ENCODE assay signal across 14 cellular contexts in the genomic region with DNA sequence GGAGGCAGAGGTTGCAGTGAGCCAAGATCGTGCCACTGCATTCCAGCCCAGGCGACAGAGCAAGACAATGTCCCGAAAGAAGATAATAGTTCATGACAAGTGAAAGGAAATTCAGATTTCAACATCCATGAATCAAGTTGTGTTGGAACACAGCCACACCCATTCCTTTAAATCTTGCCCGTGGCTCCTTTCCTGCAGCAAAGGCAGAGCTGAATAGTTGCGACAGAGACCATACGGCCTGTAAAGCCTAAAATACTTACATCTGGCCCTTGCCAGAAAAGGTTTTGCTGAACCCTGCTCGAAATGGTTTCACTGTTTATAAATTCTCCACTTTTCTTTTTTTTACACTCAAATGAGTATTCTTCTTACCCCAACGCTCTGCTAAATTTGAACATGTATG. TPM values are rescaled to one million over a fixed set of nuclear protein-coding genes. Genes with fewer than 3 reads are reported as not detected.
DNase-seq lines count a peak whose midpoint lies in the region; ATAC-seq, FAIRE-seq and TF ChIP-seq lines count a peak whose summit lies in the region.
"Had no signal": no experiment of that assay in that cellular context is flagged by ENCODE, and none has a peak within 500 bp of the region (broad histone marks: within the 10 kb centered on the region; RNA-seq: fewer than 3 reads in every experiment).

No MANE protein-coding gene starts in this region.

- H3K4me1 ChIP-seq in IMR-90 (ENCODE audit: control insufficient read depth, insufficient read depth, low read length) (no peaks in the 10 kb centered on the region), keratinocyte (ENCODE audit: control insufficient read depth, extremely low read depth, insufficient read depth, low read length) (peaks cover 10% of the 10 kb centered on the region), OCI-LY7 (ENCODE audit: insufficient read depth, low read length, poor library complexity, severe bottlenecking) (peaks cover 8% of the 10 kb centered on the region)

- no peak overlapping the region for H2AK9ac ChIP-seq in IMR-90 (replicated peaks; ENCODE audit: low read depth, low read length, poor library complexity)

- DNase-seq in AG08396 (ENCODE audit: low spot score), result peak; percentile 16
- peak; percentile 33 for DNase-seq in IMR-90
- DNase-seq in amniotic epithelial cell (ENCODE audit: low read depth), result peak; percentile 61
- DNase-seq in keratinocyte (ENCODE audit: low read depth, low spot score), result no peak
- no peak for DNase-seq in OCI-LY7 (ENCODE audit: low spot score)
- DNase-seq in natural killer cell, result no peak
- DNase-seq in progenitor cell of endocrine pancreas (ENCODE audit: low spot score, unreplicated experiment), result no peak
- DNase-seq in occipital lobe (lab: John Stamatoyannopoulos, UW), result no peak
- DNase-seq: BE2C; GF-D8; stimulated activated CD8-positive, alpha-beta memory T cell treated with anti-CD3 and anti-CD28 coated beads, Interleukin-4, amount 100 ng/mL, for 48 hours had no signal

- H3K4me1 Mint-ChIP-seq in natural killer cell, result peaks cover 4 to 5% of the 10 kb centered on the region in 2 donors
- H3K4me1 Mint-ChIP-seq in progenitor cell of endocrine pancreas (ENCODE audit: low read depth), result no peaks in the 10 kb centered on the region

- H3K9me3 ChIP-seq in IMR-90 (ENCODE audit: control insufficient read depth, insufficient read depth, low read length) (no peaks in the 10 kb centered on the region), keratinocyte (ENCODE audit: control insufficient read depth, low read depth, low read length) (no peaks in the 10 kb centered on the region), OCI-LY7 (ENCODE audit: low read length) (no peaks in the 10 kb centered on the region)
- H3K9me3 ChIP-seq: BE2C, neutrophil had no signal

- TF ChIP-seq POLR2A in IMR-90 (IDR thresholded peaks at IDR 0.05; ENCODE audit: low read depth, low read length), result no peak

- no peak overlapping the region for H4K91ac ChIP-seq in IMR-90 (ENCODE audit: insufficient read depth, low read depth, low read length)

- dilution Hi-C loops in IMR-90 (cut with HindIII; ENCODE audit: low sequenced_read_pairs, unreplicated experiment), result no loop called here
- dilution Hi-C loops in keratinocyte (cut with MboI; ENCODE audit: extremely low pct_ligation_motif_present, low sequenced_read_pairs), result no loop called here

- TF ChIP-seq CTCF in IMR-90 (conservative IDR thresholded peaks at IDR 0.05; ENCODE audit: low read depth, low read length) (no peak), keratinocyte (optimal IDR thresholded peaks at IDR 0.05 in 1 of 3, IDR thresholded peaks at IDR 0.05 in 1 of 3, conservative IDR thresholded peaks at IDR 0.05 in 1 of 3; ENCODE audit: extremely low read depth in 1 of 3, insufficient read depth in 2 of 3, low read length in 3 of 3) (no peak), OCI-LY7 (conservative IDR thresholded peaks at IDR 0.05; ENCODE audit: low read length) (no peak), natural killer cell (IDR thresholded peaks at IDR 0.05) (no peak), progenitor cell of endocrine pancreas (IDR thresholded peaks at IDR 0.05; ENCODE audit: unreplicated experiment) (no peak)

- H3K23ac ChIP-seq in IMR-90 (ENCODE audit: low read depth, low read length), result no peak overlapping the region

- H3K79me2 ChIP-seq in keratinocyte (ENCODE audit: control insufficient read depth, insufficient read depth, low read length), result no peaks in the 10 kb centered on the region
- no peaks in the 10 kb centered on the region for H3K79me2 ChIP-seq in OCI-LY7 (ENCODE audit: insufficient read depth, low read depth, low read length)

- H3K4me3 Mint-ChIP-seq in natural killer cell, result no peak overlapping the region
- H3K4me3 Mint-ChIP-seq in progenitor cell of endocrine pancreas (ENCODE audit: low read depth), result no peak overlapping the region

- BruUV-seq in IMR-90 (replicated peaks; lab: Mats Ljungman, UMichigan) (no TSS peak), OCI-LY7 (replicated peaks; lab: Mats Ljungman, UMichigan) (no TSS peak)

- H2AK5ac ChIP-seq in IMR-90 (ENCODE audit: low read depth, low read length), result no peak overlapping the region

- H3K36me3 ChIP-seq in IMR-90 (ENCODE audit: control insufficient read depth, insufficient read depth, low read length) (no peaks in the 10 kb centered on the region), keratinocyte (ENCODE audit: control insufficient read depth in 2 of 2, extremely low read depth in 1 of 2, insufficient read depth in 2 of 2, low read length in 2 of 2) (no peaks in the 10 kb centered on the region), OCI-LY7 (ENCODE audit: insufficient read depth, low read length) (no peaks in the 10 kb centered on the region)
- H3K36me3 ChIP-seq: BE2C, neutrophil had no signal

- H2BK20ac ChIP-seq in IMR-90 (ENCODE audit: low read depth, low read length), result no peak overlapping the region

- H4K8ac ChIP-seq in IMR-90 (ENCODE audit: low read depth in 2 of 2, low read length in 2 of 2), result no peak overlapping the region

- no peak overlapping the region for H3K18ac ChIP-seq in IMR-90 (ENCODE audit: low read depth, low read length)

- in situ Hi-C loops in IMR-90 (cut with MboI; ENCODE audit: low sequenced_read_pairs), result no loop called here

- no peak overlapping the region for H3K9ac ChIP-seq in IMR-90 (ENCODE audit: low read depth, low read length)
- H3K9ac ChIP-seq in keratinocyte (ENCODE audit: control insufficient read depth, extremely low read depth, insufficient read depth, low read length), result no peak overlapping the region

- H2BK120ac ChIP-seq in IMR-90 (ENCODE audit: low read depth, low read length), result no peak overlapping the region

- no peaks in the 10 kb centered on the region for H3K79me1 ChIP-seq in IMR-90 (ENCODE audit: low read depth in 1 of 2, low read length in 2 of 2)

- H3K27ac Mint-ChIP-seq in natural killer cell, result no peak overlapping the region
- H3K27ac Mint-ChIP-seq in progenitor cell of endocrine pancreas, result no peak overlapping the region

- H2BK5ac ChIP-seq in IMR-90 (ENCODE audit: low read depth, low read length, poor library complexity, severe bottlenecking), result no peak overlapping the region

- H3K36me3 Mint-ChIP-seq in natural killer cell (no peaks in the 10 kb centered on the region), progenitor cell of endocrine pancreas (ENCODE audit: insufficient read depth) (no peaks in the 10 kb centered on the region)

- H3K4me2 ChIP-seq in IMR-90 (ENCODE audit: low read depth, low read length) (no peak overlapping the region), keratinocyte (ENCODE audit: control insufficient read depth, extremely low read depth, insufficient read depth, low read depth, low read length) (no peak overlapping the region), OCI-LY7 (ENCODE audit: low read length) (no peak overlapping the region)

- H2BK15ac ChIP-seq in IMR-90 (ENCODE audit: low read depth, low read length), result no peak overlapping the region

- H3K56ac ChIP-seq in IMR-90 (ENCODE audit: extremely low read depth, insufficient read depth, low read length), result no peak overlapping the region

- POLR2A ChIA-PET in IMR-90 (lab: Charles Lee; ENCODE audit: unreplicated experiment), result no interaction called here
- POLR2A ChIA-PET in OCI-LY7 (lab: Charles Lee), result interaction anchor here (0.7 kb wide), 1 partner anchor 27 kb away, joined by 3 read pairs; no protein-coding TSS in a partner anchor

- TF ChIP-seq RAD21 in IMR-90 (IDR thresholded peaks at IDR 0.05; ENCODE audit: low read length), result no peak

- H3K14ac ChIP-seq in IMR-90 (replicated peaks; ENCODE audit: low read depth, low read length), result no peak overlapping the region

- H4K5ac ChIP-seq in IMR-90 (ENCODE audit: low read depth, low read length), result no peak overlapping the region

- no peak overlapping the region for H3K27ac ChIP-seq in IMR-90 (ENCODE audit: insufficient read depth, low read length)
- H3K27ac ChIP-seq in keratinocyte (ENCODE audit: control insufficient read depth, insufficient read depth, low read length), result no peak overlapping the region
- H3K27ac ChIP-seq in OCI-LY7 (ENCODE audit: low read depth, low read length, poor library complexity, severe bottlenecking), result no peak overlapping the region
- H3K27ac ChIP-seq: neutrophil had no signal

- H3K9me1 ChIP-seq in IMR-90 (ENCODE audit: insufficient read depth, low read length), result no peaks in the 10 kb centered on the region
- no peaks in the 10 kb centered on the region for H3K9me1 ChIP-seq in keratinocyte (ENCODE audit: control insufficient read depth, extremely low read depth, insufficient read depth, low read length)

- no peaks in the 10 kb centered on the region for H3K9me2 ChIP-seq in OCI-LY7 (ENCODE audit: insufficient read depth, low read length)

- H3K9me3 Mint-ChIP-seq in natural killer cell, result no peaks in the 10 kb centered on the region
- H3K9me3 Mint-ChIP-seq in progenitor cell of endocrine pancreas (ENCODE audit: low read depth), result no peaks in the 10 kb centered on the region

- H2AFZ ChIP-seq in IMR-90 (replicated peaks; ENCODE audit: low read length, poor library complexity) (no peak overlapping the region), keratinocyte (ENCODE audit: control insufficient read depth, low read length) (no peak overlapping the region), OCI-LY7 (ENCODE audit: low read length) (no peak overlapping the region)

- H3K4me3 ChIP-seq in IMR-90 (ENCODE audit: insufficient read depth, low read depth, low read length) (no peak overlapping the region), keratinocyte (ENCODE audit: control insufficient read depth in 2 of 3, extremely low read depth in 1 of 3, insufficient read depth in 2 of 3, low read depth in 1 of 3, low read length in 3 of 3) (no peak overlapping the region), OCI-LY7 (ENCODE audit: low read depth, low read length, poor library complexity, severe bottlenecking) (no peak overlapping the region)
- H3K4me3 ChIP-seq: K562 had no signal

- intact Hi-C loops in IMR-90 (cut with micrococcal nuclease), result loop anchor here (10.0 kb wide), 1 partner anchor 299 kb away; no protein-coding TSS in a partner anchor
- intact Hi-C loops in OCI-LY7 (cut with micrococcal nuclease; ENCODE audit: unreplicated experiment), result no loop called here
- intact Hi-C loops in natural killer cell (cut with micrococcal nuclease), result no loop called here

- peak; percentile 46 for FAIRE-seq in keratinocyte (lab: Jason Lieb, UNC)
- FAIRE-seq: K562 had no signal

- CTCF ChIA-PET in IMR-90 (lab: Yijun Ruan, JAX) (interaction anchor here (1.7 kb wide), 1 partner anchor 182 kb away, joined by 9 read pairs; no protein-coding TSS in a partner anchor), OCI-LY7 (lab: Charles Lee; ENCODE audit: unreplicated experiment) (no interaction called here)

- no peaks in the 10 kb centered on the region for H4K20me1 ChIP-seq in IMR-90 (ENCODE audit: insufficient read depth, low read length)
- H4K20me1 ChIP-seq in keratinocyte (ENCODE audit: control insufficient read depth, extremely low read depth, insufficient read depth, low read length), result no peaks in the 10 kb centered on the region
- H4K20me1 ChIP-seq in OCI-LY7 (ENCODE audit: insufficient read depth, low read length), result no peaks in the 10 kb centered on the region

- WGBS in IMR-90 (ENCODE audit: extremely low coverage in 2 of 2, insufficient read length in 1 of 2), 2 experiments, result no CpG with 5 or more reads among the region's 8 CpGs

- H3K4ac ChIP-seq in IMR-90 (ENCODE audit: low read depth, low read length), result no peak overlapping the region

- H3K27me3 ChIP-seq in IMR-90 (ENCODE audit: control insufficient read depth, insufficient read depth, low read length) (peaks cover 15% of the 10 kb centered on the region), keratinocyte (ENCODE audit: control insufficient read depth, extremely low read depth, insufficient read depth, low read length) (no peaks in the 10 kb centered on the region)
- H3K27me3 ChIP-seq: BE2C, neutrophil had no signal

- H3K27me3 Mint-ChIP-seq in natural killer cell (ENCODE audit: low read depth in 2 of 2) (no peaks in the 10 kb centered on the region), progenitor cell of endocrine pancreas (no peaks in the 10 kb centered on the region)

- peak; percentile 59 for ATAC-seq in IMR-90 (ENCODE audit: low read depth)
- ATAC-seq in natural killer cell, result no peak
- ATAC-seq: K562, Panc1 had no signal

RNA-seq across cellular contexts. Expression of a gene that starts 17.8 kb away (rescaled TPM):
- 15.3 and 21.7 TPM in 2 replicates for total RNA-seq in IMR-90 (2012; rRNA removed)
- 23.0 and 26.9 TPM in 2 replicates for polyA plus RNA-seq in IMR-90 (2012; rRNA removed)
- 9.3 and 18.0 TPM in 2 replicates for polyA plus RNA-seq in IMR-90 (2012; cell fraction: cytosol; rRNA removed)
- polyA plus RNA-seq in IMR-90 (2012; cell fraction: nucleus; rRNA removed; ENCODE audit: low replicate concordance), result 16.6 and 26.3 TPM in 2 replicates
- polyA plus RNA-seq in keratinocyte, result 67.8 to 75.9 TPM (median 68.9 TPM) in 3 replicates
- 25.8 TPM for polyA plus RNA-seq in keratinocyte (2011; ENCODE audit: low read depth)
- polyA plus RNA-seq in keratinocyte (2011; cell fraction: cytosol; rRNA removed), result 54.9 and 72.4 TPM in 2 replicates
- 36.1 and 43.0 TPM in 2 replicates for polyA plus RNA-seq in keratinocyte (2011; cell fraction: nucleus; rRNA removed)
- 32.1 and 64.1 TPM in 2 replicates for polyA plus RNA-seq in keratinocyte (2012; ENCODE audit: low replicate concordance)
- 153 to 330 TPM (median 164 TPM) in 3 replicates for polyA minus RNA-seq in keratinocyte
- 59.7 TPM for polyA minus RNA-seq in keratinocyte (2011; cell fraction: cytosol; rRNA and poly(A)+ RNA removed)
- polyA minus RNA-seq in keratinocyte (2011; cell fraction: nucleus; rRNA and poly(A)+ RNA removed), result 21.7 and 45.4 TPM in 2 replicates
- total RNA-seq in OCI-LY7 (2014; rRNA removed; shearing (Covaris generic)), result 17.8 and 25.2 TPM in 2 replicates
- 34.7 and 35.8 TPM in 2 replicates for total RNA-seq in OCI-LY7 (2022)
- 10 to 100 TPM; 73.2 to 74.8 (median 74.4) TPM for total RNA-seq in natural killer cell
- total RNA-seq in progenitor cell of endocrine pancreas, result 71.3 and 72.0 TPM in 2 replicates
- 24.3 TPM for total RNA-seq in occipital lobe

RNA-seq across cellular contexts. Expression of a gene that starts 51.2 kb away (rescaled TPM):
- 9.9 and 12.8 TPM in 2 replicates for total RNA-seq in IMR-90 (2012; rRNA removed)
- 10.7 and 13.2 TPM in 2 replicates for polyA plus RNA-seq in IMR-90 (2012; rRNA removed)
- polyA plus RNA-seq in IMR-90 (2012; cell fraction: cytosol; rRNA removed), result 6.7 and 9.3 TPM in 2 replicates
- polyA plus RNA-seq in IMR-90 (2012; cell fraction: nucleus; rRNA removed; ENCODE audit: low replicate concordance), result 6.1 and 21.1 TPM in 2 replicates
- polyA plus RNA-seq in keratinocyte, result 13.7 to 17.8 TPM (median 17.2 TPM) in 3 replicates
- 15.1 TPM for polyA plus RNA-seq in keratinocyte (2011; ENCODE audit: low read depth)
- 17.1 and 23.9 TPM in 2 replicates for polyA plus RNA-seq in keratinocyte (2011; cell fraction: cytosol; rRNA removed)
- polyA plus RNA-seq in keratinocyte (2011; cell fraction: nucleus; rRNA removed), result 29.9 and 30.7 TPM in 2 replicates
- polyA plus RNA-seq in keratinocyte (2012; ENCODE audit: low replicate concordance), result 9.2 and 21.4 TPM in 2 replicates
- polyA minus RNA-seq in keratinocyte, result 1.7 to 9.0 TPM (median 8.9 TPM) in 3 replicates
- 11.7 TPM for polyA minus RNA-seq in keratinocyte (2011; cell fraction: cytosol; rRNA and poly(A)+ RNA removed)
- polyA minus RNA-seq in keratinocyte (2011; cell fraction: nucleus; rRNA and poly(A)+ RNA removed), result 7.0 and 11.4 TPM in 2 replicates
- 31.2 and 34.3 TPM in 2 replicates for total RNA-seq in OCI-LY7 (2014; rRNA removed; shearing (Covaris generic))
- 26.4 TPM in 2 replicates for total RNA-seq in OCI-LY7 (2022)
- 100 to 1,000 TPM in 1 of 3 donors, 10 to 100 TPM in 2; 89.5 to 106 (median 91.4) TPM for total RNA-seq in natural killer cell
- 23.3 and 23.4 TPM in 2 replicates for total RNA-seq in progenitor cell of endocrine pancreas
- total RNA-seq in occipital lobe, result 70.3 TPM

RNA-seq across cellular contexts. Expression of a gene that starts 51.6 kb away (rescaled TPM):
- total RNA-seq in IMR-90 (2012; rRNA removed) (8.3 and 10.2 TPM in 2 replicates), OCI-LY7 (2022) (17.9 and 19.7 TPM in 2 replicates), natural killer cell (10 to 100 TPM in 1 of 3 donors, 1 to 10 TPM in 2; 6.1 to 13.1 (median 9.0) TPM), progenitor cell of endocrine pancreas (27.6 and 28.3 TPM in 2 replicates), occipital lobe (8.6 TPM)
- polyA plus RNA-seq in IMR-90 (2012; rRNA removed) (5.0 and 6.3 TPM in 2 replicates), keratinocyte (15.3 to 24.6 TPM (median 23.2 TPM) in 3 replicates)
- polyA plus RNA-seq in IMR-90 (2012; cell fraction: cytosol; rRNA removed), result 2.8 and 3.0 TPM in 2 replicates
- polyA plus RNA-seq in IMR-90 (2012; cell fraction: nucleus; rRNA removed; ENCODE audit: low replicate concordance), result 0.66 and 3.5 TPM in 2 replicates
- 3.0 TPM for polyA plus RNA-seq in keratinocyte (2011; ENCODE audit: low read depth)
- 12.0 and 22.4 TPM in 2 replicates for polyA plus RNA-seq in keratinocyte (2011; cell fraction: cytosol; rRNA removed)
- 10.2 and 12.0 TPM in 2 replicates for polyA plus RNA-seq in keratinocyte (2011; cell fraction: nucleus; rRNA removed)
- polyA plus RNA-seq in keratinocyte (2012; ENCODE audit: low replicate concordance), result 22.2 and 30.8 TPM in 2 replicates
- 6.0 to 8.8 TPM (median 7.6 TPM) in 3 replicates for polyA minus RNA-seq in keratinocyte
- 9.6 TPM for polyA minus RNA-seq in keratinocyte (2011; cell fraction: cytosol; rRNA and poly(A)+ RNA removed)
- polyA minus RNA-seq in keratinocyte (2011; cell fraction: nucleus; rRNA and poly(A)+ RNA removed), result 1.6 and 4.3 TPM in 2 replicates
- 9.3 and 12.0 TPM in 2 replicates for total RNA-seq in OCI-LY7 (2014; rRNA removed; shearing (Covaris generic))

Comparison
In these comparisons a context has a peak if more than half of its experiments do, and no peak if none do; other contexts are left out.
1. DNase-seq: peak in AG08396 (single experiment), IMR-90 (single experiment) and amniotic epithelial cell (single experiment); none in keratinocyte (single experiment), OCI-LY7 (single experiment), natural killer cell (single experiment), progenitor cell of endocrine pancreas (single experiment) and occipital lobe (single experiment).